In genomic region chr13:49374585-49375290, GRCh38 we compare ENCODE assay signal across 1 cellular context.
TF ChIP-seq lines count a peak whose summit lies in the region.

No MANE protein-coding gene starts in this region.

TF ChIP-seq in HEK293, 187 proteins besides CTCF, POLR2A, EP300 and RAD21 (continued from another document):
- TF ChIP-seq KLF7 (tag by site-specific recombination; IDR thresholded peaks at IDR 0.05; ENCODE audit: borderline replicate concordance) = no peak
- TF ChIP-seq SCRT2 (tag by site-specific recombination; IDR thresholded peaks at IDR 0.05) = peak; percentile 76
- peak; percentile 92 for TF ChIP-seq BCL6B (tag by site-specific recombination; IDR thresholded peaks at IDR 0.05)
- peak; percentile 34; the same call in 1 of the 2 replicates for TF ChIP-seq ATF2 (tag by site-specific recombination; IDR thresholded peaks at IDR 0.05; ENCODE audit: low read depth)
- TF ChIP-seq ZNF184 (tag by site-specific recombination; IDR thresholded peaks at IDR 0.05) = 0 out of 2 replicates have a peak, but pooled peaks have one; percentile 29
- 0 out of 2 replicates have a peak, but pooled peaks have one; percentile 17 for TF ChIP-seq ZNF394 (tag by site-specific recombination; IDR thresholded peaks at IDR 0.05; ENCODE audit: borderline replicate concordance)
